In the genomic region with DNA sequence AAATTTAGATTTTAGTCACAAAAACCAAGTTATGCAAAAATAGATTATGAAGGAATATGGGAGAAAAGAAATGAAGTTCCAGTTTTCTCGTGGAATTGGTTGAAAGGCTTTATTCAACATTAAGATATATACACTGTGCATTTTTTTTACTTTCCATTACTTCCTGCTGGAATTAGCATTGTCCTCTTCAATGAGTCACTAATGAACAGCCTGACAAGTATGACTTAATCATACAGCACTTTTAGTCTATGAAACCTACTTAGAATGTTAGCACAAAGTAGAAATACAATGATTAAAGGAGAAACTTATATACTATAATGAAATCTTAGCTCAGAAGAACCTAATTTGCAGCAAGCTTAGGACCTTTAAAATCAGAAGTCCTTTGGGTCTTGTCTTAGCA, we compare ENCODE assay signal across 23 cellular contexts.
"Had no signal": no experiment of that assay in that cellular context is flagged by ENCODE, and none has a peak within 500 bp of the region (broad histone marks: within the 10 kb centered on the region; RNA-seq: fewer than 3 reads in every experiment).

No MANE protein-coding gene starts in this region.

- H3K9me3 ChIP-seq: esophagus muscularis mucosa, gastrocnemius medialis, lower lobe of right lung, prostate gland, spleen, testis, tibial nerve, upper lobe of right lung, vagina had no signal

- H2AFZ ChIP-seq: parathyroid adenoma had no signal

- H3K27me3 ChIP-seq: esophagus muscularis mucosa, gastrocnemius medialis, heart right ventricle, spleen, testis, tibial nerve, upper lobe of right lung, vagina had no signal

- H3K27ac ChIP-seq: esophagus muscularis mucosa, left ventricle myocardium inferior, lower lobe of right lung, parathyroid adenoma, prostate gland, spleen, testis, tibial nerve, upper lobe of right lung, vagina had no signal

- H3K4me1 ChIP-seq: left ventricle myocardium inferior, lower lobe of right lung, parathyroid adenoma, prostate gland, spleen, testis, tibial nerve, upper lobe of right lung, vagina had no signal

- H3K36me3 ChIP-seq: esophagus muscularis mucosa, gastrocnemius medialis, heart right ventricle, left ventricle myocardium inferior, lower lobe of right lung, prostate gland, spleen, tibial nerve, upper lobe of right lung, vagina had no signal

- H3K4me3 ChIP-seq: esophagus muscularis mucosa, gastrocnemius medialis, heart right ventricle, left ventricle myocardium inferior, lower lobe of right lung, prostate gland, spleen, testis, tibial nerve, upper lobe of right lung, vagina had no signal

- H3K79me2 ChIP-seq: parathyroid adenoma had no signal

- DNase-seq: gastrocnemius medialis; heart right ventricle; hypothalamus; left ventricle myocardium inferior; lower lobe of right lung; mesenchymal stem cell; midbrain; naive B cell; nephron progenitor cell; spleen; stimulated activated CD4-positive, alpha-beta T cell treated with anti-CD3 and anti-CD28 coated beads, Interleukin-2, amount 100 ng/mL, for 24 hours; stimulated activated CD4-positive, alpha-beta T cell treated with anti-CD3 and anti-CD28 coated beads, Interleukin-4, amount 100 ng/mL, for 4 hours; stimulated activated naive B cell treated with anti-CD40 and anti-IgM and Interleukin-4, amounts not matched to agents 10 μg/mL and 1 μg/mL and 100 μg/mL, for 72 hours; stimulated activated naive CD8-positive, alpha-beta T cell treated with anti-CD3 and anti-CD28 coated beads, Interleukin-15, amount 100 ng/mL, for 72 hours; testis; upper lobe of right lung had no signal

- H3K9ac ChIP-seq: parathyroid adenoma had no signal

- H3K27ac Mint-ChIP-seq: dendritic cell treated with granulocyte-macrophage colony-stimulating factor and Interleukin-4, amounts not matched to agents 40 ng/mL and 50 ng/mL, for 4 days; naive B cell; nephron progenitor cell; stimulated activated naive B cell treated with anti-CD40 and anti-IgM and Interleukin-4, amounts not matched to agents 10 μg/mL and 1 μg/mL and 100 μg/mL, for 72 hours; stimulated activated naive CD8-positive, alpha-beta T cell treated with anti-CD3 and anti-CD28 coated beads, Interleukin-15, amount 100 ng/mL, for 72 hours had no signal

- H3K4me3 Mint-ChIP-seq: dendritic cell treated with granulocyte-macrophage colony-stimulating factor and Interleukin-4, amounts not matched to agents 40 ng/mL and 50 ng/mL, for 4 days; naive B cell; nephron progenitor cell; stimulated activated naive B cell treated with anti-CD40 and anti-IgM and Interleukin-4, amounts not matched to agents 10 μg/mL and 1 μg/mL and 100 μg/mL, for 72 hours; stimulated activated naive CD8-positive, alpha-beta T cell treated with anti-CD3 and anti-CD28 coated beads, Interleukin-15, amount 100 ng/mL, for 72 hours had no signal

- H3K4me1 Mint-ChIP-seq: nephron progenitor cell had no signal

- H3K27me3 Mint-ChIP-seq: naive B cell; stimulated activated naive B cell treated with anti-CD40 and anti-IgM and Interleukin-4, amounts not matched to agents 10 μg/mL and 1 μg/mL and 100 μg/mL, for 72 hours; stimulated activated naive CD8-positive, alpha-beta T cell treated with anti-CD3 and anti-CD28 coated beads, Interleukin-15, amount 100 ng/mL, for 72 hours had no signal

- ATAC-seq: lower lobe of right lung; sciatic nerve; stimulated activated naive B cell treated with anti-CD40 and anti-IgM and Interleukin-4, amounts not matched to agents 10 μg/mL and 1 μg/mL and 100 μg/mL, for 72 hours; stimulated activated naive CD8-positive, alpha-beta T cell treated with anti-CD3 and anti-CD28 coated beads, Interleukin-15, amount 100 ng/mL, for 72 hours; upper lobe of right lung had no signal
